ENCODE assay signal across 30 cellular contexts in genomic region chr2:122491011-122491410, GRCh38.
DNase-seq lines count a peak whose midpoint lies in the region; ATAC-seq and TF ChIP-seq lines count a peak whose summit lies in the region.
"Had no signal": no experiment of that assay in that cellular context is flagged by ENCODE, and none has a peak within 500 bp of the region (broad histone marks: within the 10 kb centered on the region; RNA-seq: fewer than 3 reads in every experiment).

No MANE protein-coding gene starts in this region.

- TF ChIP-seq POLR2A in breast epithelium (IDR thresholded peaks at IDR 0.05) (no peak), tibial nerve (IDR thresholded peaks at IDR 0.05) (no peak)

- no peaks in the 10 kb centered on the region for H3K36me3 ChIP-seq in breast epithelium
- no peaks in the 10 kb centered on the region for H3K36me3 ChIP-seq in OCI-LY3 (replicated peaks; ENCODE audit: low read depth, low read length)
- H3K36me3 ChIP-seq in tibial nerve: no peaks in the 10 kb centered on the region
- H3K36me3 ChIP-seq: pancreas, spleen, transverse colon had no signal

- no peak for TF ChIP-seq CTCF in MCF 10A (IDR thresholded peaks at IDR 0.05; ENCODE audit: unreplicated experiment)
- no peak for TF ChIP-seq CTCF in breast epithelium (IDR thresholded peaks at IDR 0.05)
- no peak for TF ChIP-seq CTCF in OCI-LY3 (IDR thresholded peaks at IDR 0.05; ENCODE audit: low read depth, low read length)
- no peak for TF ChIP-seq CTCF in foreskin keratinocyte (conservative IDR thresholded peaks at IDR 0.05)
- no peak for TF ChIP-seq CTCF in tibial nerve (IDR thresholded peaks at IDR 0.05)

- intact Hi-C loops in MCF 10A (cut with micrococcal nuclease): no loop called here
- intact Hi-C loops in breast epithelium (cut with DNase I; ENCODE audit: low total_unique reads): no loop called here

- H3K9ac ChIP-seq in OCI-LY3 (ENCODE audit: low read length): peak overlapping the region; percentile 22; the same call in 1 of the 2 replicates

- 56% methylated on average over 2 of the region's 2 CpGs for WGBS in tibial nerve, 2 donors

- H3K4me3 ChIP-seq in breast epithelium (no peak overlapping the region), OCI-LY3 (ENCODE audit: low read length) (peak overlapping the region; percentile 11; the same call in 1 of the 2 replicates), tibial nerve (no peak overlapping the region)
- H3K4me3 ChIP-seq: A549, mucosa of descending colon, pancreas, spleen, transverse colon had no signal

- H3K9me3 ChIP-seq in breast epithelium (no peaks in the 10 kb centered on the region), OCI-LY3 (ENCODE audit: insufficient read depth, low read length) (no peaks in the 10 kb centered on the region), tibial nerve (no peaks in the 10 kb centered on the region)
- H3K9me3 ChIP-seq: A549, mucosa of descending colon, pancreas, transverse colon had no signal

- no peak for TF ChIP-seq EP300 in tibial nerve (IDR thresholded peaks at IDR 0.05)

- ATAC-seq in foreskin keratinocyte (no peak), GM18520 (IDR thresholded peaks at IDR 0.05; ENCODE audit: unreplicated experiment) (no peak)
- ATAC-seq: A549, mucosa of descending colon, pancreas, right cardiac atrium had no signal

- DNase-seq in MCF 10A (ENCODE audit: unreplicated experiment): peak; percentile 4
- DNase-seq in breast epithelium (ENCODE audit: low spot score in 2 of 2): no peak
- DNase-seq in foreskin keratinocyte: peak; percentile 14 to 28
- DNase-seq in immature natural killer cell: no peak
- no peak for DNase-seq in NCI-H187 (lab: John Stamatoyannopoulos, UW)
- no peak for DNase-seq in tibial nerve (ENCODE audit: low spot score in 2 of 2)
- DNase-seq: activated CD4-positive, alpha-beta memory T cell treated with anti-CD3 and anti-CD28 coated beads, Interleukin-2, amount 10 ng/mL, durations not matched to agents 7 days and 5 days; activated CD4-positive, alpha-beta T cell treated with anti-CD3 and anti-CD28 coated beads for 1 hour; aorta; central memory CD4-positive, alpha-beta T cell; DMS153; mucosa of descending colon; NCI-H1694; NCI-H226; NCI-H774; pancreas; right cardiac atrium; spleen; stimulated activated CD4-positive, alpha-beta T cell treated with anti-CD3 and anti-CD28 coated beads, Interleukin-2, amount 100 ng/mL, for 48 hours; T-helper 1 cell; transverse colon had no signal

- no peaks in the 10 kb centered on the region for H3K79me2 ChIP-seq in OCI-LY3 (ENCODE audit: low read length)

- no peaks in the 10 kb centered on the region for H3K27me3 Mint-ChIP-seq in MCF 10A (ENCODE audit: insufficient read depth, unreplicated experiment)
- no peaks in the 10 kb centered on the region for H3K27me3 Mint-ChIP-seq in immature natural killer cell (ENCODE audit: low read depth in 3 of 3)
- H3K27me3 Mint-ChIP-seq: activated CD4-positive, alpha-beta memory T cell treated with anti-CD3 and anti-CD28 coated beads, Interleukin-2, amount 10 ng/mL, durations not matched to agents 7 days and 5 days; activated naive CD8-positive, alpha-beta T cell; B cell; dendritic cell treated with granulocyte-macrophage colony-stimulating factor and Interleukin-4, amounts not matched to agents 40 ng/mL and 50 ng/mL, for 4 days had no signal

- H3K9me3 Mint-ChIP-seq in MCF 10A (ENCODE audit: unreplicated experiment) (peaks cover 8% of the 10 kb centered on the region), immature natural killer cell (peaks cover 3 to 22% (median 9%) of the 10 kb centered on the region in 6 donors)
- H3K9me3 Mint-ChIP-seq: activated T-helper 2 cell treated with anti-CD3 and anti-CD28 coated beads, Interferon-gamma antibody, Interleukin-2, Interleukin-4, amounts not matched to agents 10 μg/mL and 5 μg/mL and 100 μg/mL, durations not matched to agents 14 hours and 24 hours and 36 hours; dendritic cell treated with granulocyte-macrophage colony-stimulating factor and Interleukin-4, amounts not matched to agents 40 ng/mL and 50 ng/mL, for 4 days had no signal

- no peaks in the 10 kb centered on the region for H4K20me1 ChIP-seq in OCI-LY3 (ENCODE audit: insufficient read depth, low read length)

- H3K27ac ChIP-seq in breast epithelium (no peak overlapping the region), OCI-LY3 (ENCODE audit: low read length) (peak overlapping the region; percentile 14; the same call in 1 of the 2 replicates), foreskin keratinocyte (no peak overlapping the region), tibial nerve (no peak overlapping the region)
- H3K27ac ChIP-seq: A549, pancreas, RWPE1, spleen, transverse colon had no signal

- BruUV-seq in MCF 10A (replicated peaks; lab: Mats Ljungman, UMichigan): no TSS peak

- H3K4me1 Mint-ChIP-seq in MCF 10A (ENCODE audit: insufficient read depth, unreplicated experiment) (peaks cover 5% of the 10 kb centered on the region), immature natural killer cell (no peaks in the 10 kb centered on the region)
- H3K4me1 Mint-ChIP-seq: activated CD4-positive, alpha-beta memory T cell treated with anti-CD3 and anti-CD28 coated beads, Interleukin-2, amount 10 ng/mL, durations not matched to agents 7 days and 5 days; B cell had no signal

- H3K4me3 Mint-ChIP-seq in MCF 10A (ENCODE audit: unreplicated experiment) (no peak overlapping the region), immature natural killer cell (no peak overlapping the region)
- H3K4me3 Mint-ChIP-seq: activated CD4-positive, alpha-beta memory T cell treated with anti-CD3 and anti-CD28 coated beads, Interleukin-2, amount 10 ng/mL, durations not matched to agents 7 days and 5 days; activated naive CD8-positive, alpha-beta T cell; B cell; dendritic cell treated with granulocyte-macrophage colony-stimulating factor and Interleukin-4, amounts not matched to agents 40 ng/mL and 50 ng/mL, for 4 days; nephron had no signal

- CTCF ChIA-PET in MCF 10A (lab: Yijun Ruan, JAX): interaction anchor here (0.7 kb wide), 1 partner anchor 20 kb away, joined by 3 read pairs; no protein-coding TSS in a partner anchor

- H3K4me1 ChIP-seq in breast epithelium (no peaks in the 10 kb centered on the region), OCI-LY3 (ENCODE audit: low read length) (peaks cover 17% of the 10 kb centered on the region), foreskin keratinocyte (no peaks in the 10 kb centered on the region), tibial nerve (no peaks in the 10 kb centered on the region)
- H3K4me1 ChIP-seq: A549, pancreas, spleen had no signal

- H3K27me3 ChIP-seq in breast epithelium (no peaks in the 10 kb centered on the region), OCI-LY3 (ENCODE audit: low read depth, low read length) (no peaks in the 10 kb centered on the region), foreskin keratinocyte (no peaks in the 10 kb centered on the region), tibial nerve (no peaks in the 10 kb centered on the region)
- H3K27me3 ChIP-seq: pancreas, spleen, transverse colon had no signal

- peak overlapping the region; percentile 52 for H3K4me2 ChIP-seq in OCI-LY3 (ENCODE audit: low read length)
- H3K4me2 ChIP-seq: A549 had no signal

- POLR2A ChIA-PET in MCF 10A (lab: Yijun Ruan, JAX): interaction anchor here (1.3 kb wide), 1 partner anchor 11 kb away, joined by 4 read pairs; no protein-coding TSS in a partner anchor

- H3K27ac Mint-ChIP-seq in MCF 10A (ENCODE audit: low read depth, unreplicated experiment) (no peak overlapping the region), immature natural killer cell (no peak overlapping the region)
- H3K27ac Mint-ChIP-seq: activated CD4-positive, alpha-beta memory T cell treated with anti-CD3 and anti-CD28 coated beads, Interleukin-2, amount 10 ng/mL, durations not matched to agents 7 days and 5 days; activated naive CD8-positive, alpha-beta T cell; activated T-helper 2 cell treated with anti-CD3 and anti-CD28 coated beads, Interferon-gamma antibody, Interleukin-2, Interleukin-4, amounts not matched to agents 10 μg/mL and 5 μg/mL and 100 μg/mL, durations not matched to agents 14 hours and 24 hours and 36 hours; B cell; dendritic cell treated with granulocyte-macrophage colony-stimulating factor and Interleukin-4, amounts not matched to agents 40 ng/mL and 50 ng/mL, for 4 days had no signal

- H3K36me3 Mint-ChIP-seq in MCF 10A (ENCODE audit: insufficient read depth, unreplicated experiment) (peaks cover 4% of the 10 kb centered on the region), immature natural killer cell (peaks cover 0 to 3% (median 0%) of the 10 kb centered on the region in 3 donors)
- H3K36me3 Mint-ChIP-seq: activated naive CD8-positive, alpha-beta T cell had no signal

- H2AFZ ChIP-seq in OCI-LY3 (ENCODE audit: low read depth, low read length): peak overlapping the region; percentile 20; the same call in 1 of the 2 replicates

Comparison
In these comparisons a context has a peak if more than half of its experiments do, and no peak if none do; other contexts are left out.
1. DNase-seq: peak in MCF 10A (single experiment) and foreskin keratinocyte (2 of 2); none in breast epithelium (0 of 2), immature natural killer cell (0 of 3), NCI-H187 (0 of 2) and tibial nerve (0 of 2).